30 cellular contexts compared by ENCODE assay signal in genomic region chr2:73699437-73699836, GRCh38. TPM values are rescaled to one million over a fixed set of nuclear protein-coding genes. Genes with fewer than 3 reads are reported as not detected.
"Had no signal": no experiment of that assay in that cellular context is flagged by ENCODE, and none has a peak within 500 bp of the region (broad histone marks: within the 10 kb centered on the region; RNA-seq: fewer than 3 reads in every experiment).

No MANE protein-coding gene starts in this region.

- H3K4me2 ChIP-seq: PC-9 had no signal

- H3K9me3 ChIP-seq: adrenal gland, MG63 had no signal

- H3K27me3 ChIP-seq: adrenal gland, MG63 had no signal

- DNase-seq: activated B cell treated with CpG ODN at 0.5 μM for 24 hours; activated CD4-positive, alpha-beta memory T cell treated with anti-CD3 and anti-CD28 coated beads for 36 hours; activated CD4-positive, alpha-beta T cell treated with anti-CD3 and anti-CD28 coated beads for 4 hours; activated CD4-positive, alpha-beta T cell treated with anti-CD3 and anti-CD28 coated beads, Interleukin-2, amount 50 U/mL, for 1 hour; activated CD4-positive, CD25-positive, alpha-beta regulatory T cell treated with anti-CD3 and anti-CD28 coated beads, Interleukin-2, amount 50 U/mL, for 72 hours; activated CD8-positive, alpha-beta memory T cell treated with anti-CD3 and anti-CD28 coated beads, Interleukin-2, amount 50 U/mL, for 4 hours; activated gamma-delta T cell treated with Interleukin-2 at 50 U/mL for 16 hours; activated naive CD4-positive, alpha-beta T cell treated with anti-CD3 and anti-CD28 coated beads for 36 hours; activated T-cell treated with anti-CD3 and anti-CD28 coated beads for 4 hours; activated T-cell treated with anti-CD3 and anti-CD28 coated beads, Interleukin-2, amount 50 U/mL, for 4 hours; central memory CD4-positive, alpha-beta T cell; Kasumi-1; MG63; NCI-H1048; NCI-H1436 treated with DMSO at 0.1 percent for 48 hours; NCI-H1694 treated with DMSO at 0.1 percent for 48 hours; NCI-H2029; NCI-H510A; NCI-H526; NCI-H748 treated with DMSO at 0.1 percent for 48 hours; NK-92 treated with Interleukin-12 subunit alpha and Interleukin-12 subunit beta, amount 100 ng/mL, for 24 hours; Right ventricle myocardium superior had no signal

- H3K4me3 ChIP-seq: adrenal gland, MG63, PC-9 had no signal

- H3K9me3 Mint-ChIP-seq: activated B cell treated with CpG ODN at 0.5 μM for 24 hours; activated CD4-positive, alpha-beta memory T cell treated with anti-CD3 and anti-CD28 coated beads for 36 hours; activated T-cell treated with anti-CD3 and anti-CD28 coated beads, Interleukin-2, amount 50 U/mL, for 4 hours; activated T-helper 1 cell treated with anti-CD3 and anti-CD28 coated beads, Interleukin-12 subunit alpha, Interleukin-12 subunit beta, Interleukin-2, Interleukin-4 antibody, amounts not matched to agents 30 ng/mL and 10 ng/mL and 1 ng/mL, durations not matched to agents 14 hours and 24 hours and 36 hours; T-helper 1 cell treated with Interleukin-12 subunit alpha and Interleukin-12 subunit beta and Interleukin-4 antibody, amounts not matched to agents 30 μg/mL and 1 μg/mL, for 36 hours; T-helper 2 cell treated with Interferon-gamma antibody and Interleukin-4, amounts not matched to agents 5 μg/mL and 100 μg/mL, for 36 hours had no signal

- H3K36me3 Mint-ChIP-seq: activated CD4-positive, alpha-beta memory T cell treated with anti-CD3 and anti-CD28 coated beads for 36 hours; brain had no signal

- H3K27ac ChIP-seq: PC-9 had no signal

- ATAC-seq: activated naive CD4-positive, alpha-beta T cell treated with anti-CD3 and anti-CD28 coated beads, Interleukin-2, amount 50 U/mL, for 72 hours; activated T-cell treated with anti-CD3 and anti-CD28 coated beads, Interleukin-2, amount 50 U/mL, for 4 hours had no signal

- H3K36me3 ChIP-seq: adrenal gland, MG63 had no signal

- H3K27ac Mint-ChIP-seq: activated B cell treated with CpG ODN at 0.5 μM for 24 hours; activated CD4-positive, alpha-beta memory T cell treated with anti-CD3 and anti-CD28 coated beads for 36 hours; activated naive CD4-positive, alpha-beta T cell treated with anti-CD3 and anti-CD28 coated beads for 36 hours; activated naive CD4-positive, alpha-beta T cell treated with anti-CD3 and anti-CD28 coated beads, Interleukin-2, amount 50 U/mL, for 72 hours; activated T-helper 1 cell treated with anti-CD3 and anti-CD28 coated beads, Interleukin-12 subunit alpha, Interleukin-12 subunit beta, Interleukin-2, Interleukin-4 antibody, amounts not matched to agents 30 ng/mL and 10 ng/mL and 1 ng/mL, durations not matched to agents 14 hours and 24 hours and 36 hours; T-helper 1 cell treated with Interleukin-12 subunit alpha and Interleukin-12 subunit beta and Interleukin-4 antibody, amounts not matched to agents 30 μg/mL and 1 μg/mL, for 36 hours; T-helper 2 cell treated with Interferon-gamma antibody and Interleukin-4, amounts not matched to agents 5 μg/mL and 100 μg/mL, for 36 hours had no signal

- H3K4me1 Mint-ChIP-seq: activated B cell treated with CpG ODN at 0.5 μM for 24 hours, brain had no signal

- H2AFZ ChIP-seq: PC-9 had no signal

- H3K4me3 Mint-ChIP-seq: activated B cell treated with CpG ODN at 0.5 μM for 24 hours; activated CD4-positive, alpha-beta memory T cell treated with anti-CD3 and anti-CD28 coated beads for 36 hours; activated naive CD4-positive, alpha-beta T cell treated with anti-CD3 and anti-CD28 coated beads for 36 hours; activated T-cell treated with anti-CD3 and anti-CD28 coated beads, Interleukin-2, amount 50 U/mL, for 4 hours; activated T-helper 1 cell treated with anti-CD3 and anti-CD28 coated beads, Interleukin-12 subunit alpha, Interleukin-12 subunit beta, Interleukin-2, Interleukin-4 antibody, amounts not matched to agents 30 ng/mL and 10 ng/mL and 1 ng/mL, durations not matched to agents 14 hours and 24 hours and 36 hours; brain; T-helper 1 cell treated with Interleukin-12 subunit alpha and Interleukin-12 subunit beta and Interleukin-4 antibody, amounts not matched to agents 30 μg/mL and 1 μg/mL, for 36 hours; T-helper 2 cell treated with Interferon-gamma antibody and Interleukin-4, amounts not matched to agents 5 μg/mL and 100 μg/mL, for 36 hours had no signal

RNA-seq across cellular contexts. Expression of gene NAT8, which starts 57.2 kb away (rescaled TPM):
- total RNA-seq: activated B cell treated with CpG ODN at 0.5 μM for 24 hours; activated CD4-positive, alpha-beta memory T cell treated with anti-CD3 and anti-CD28 coated beads for 36 hours; activated naive CD4-positive, alpha-beta T cell treated with anti-CD3 and anti-CD28 coated beads for 36 hours; activated naive CD4-positive, alpha-beta T cell treated with anti-CD3 and anti-CD28 coated beads, Interleukin-2, amount 50 U/mL, for 72 hours; activated T-cell treated with anti-CD3 and anti-CD28 coated beads, Interleukin-2, amount 50 U/mL, for 4 hours; activated T-helper 1 cell treated with anti-CD3 and anti-CD28 coated beads, Interleukin-12 subunit alpha, Interleukin-12 subunit beta, Interleukin-2, Interleukin-4 antibody, amounts not matched to agents 30 ng/mL and 10 ng/mL and 1 ng/mL, durations not matched to agents 14 hours and 24 hours and 36 hours; cerebellum; PC-9; Right ventricle myocardium superior had no signal
